Comparison of ENCODE assay signal across 9 cellular contexts in genomic region chr2:8515390-8515761, GRCh38.
A peak's percentile ranks its signal among the peaks of the same experiment; 100 is the strongest.
DNase-seq lines count a peak whose midpoint lies in the region; ATAC-seq and TF ChIP-seq lines count a peak whose summit lies in the region.
"Had no signal": no experiment of that assay in that cellular context is flagged by ENCODE, and none has a peak within 500 bp of the region (broad histone marks: within the 10 kb centered on the region; RNA-seq: fewer than 3 reads in every experiment).

No MANE protein-coding gene starts in this region.

- H3K4me1 ChIP-seq in KMS-11 (ENCODE audit: low read depth, poor library complexity, severe bottlenecking), result peaks cover 88% of the 10 kb centered on the region
- peaks cover 0 to 6% of the 10 kb centered on the region in 2 donors for H3K4me1 ChIP-seq in lung (ENCODE audit: control insufficient read depth in 2 of 2, insufficient read depth in 2 of 2, low read length in 2 of 2)
- H3K4me1 ChIP-seq in stomach, result peaks cover 0 to 13% (median 6%) of the 10 kb centered on the region in 4 donors

- peak overlapping the region; percentile 61 for H3K9ac ChIP-seq in KMS-11

- no peaks in the 10 kb centered on the region for H3K36me3 ChIP-seq in KMS-11 (ENCODE audit: insufficient read depth)
- H3K36me3 ChIP-seq in lung (ENCODE audit: control insufficient read depth in 2 of 2, insufficient read depth in 2 of 2, low read length in 2 of 2), result no peaks in the 10 kb centered on the region
- no peaks in the 10 kb centered on the region for H3K36me3 ChIP-seq in stomach
- H3K36me3 ChIP-seq: thoracic aorta had no signal

- no peak for TF ChIP-seq EP300 in stomach (IDR thresholded peaks at IDR 0.05)

- TF ChIP-seq CTCF in KMS-11 (conservative IDR thresholded peaks at IDR 0.05; ENCODE audit: low read depth, low read length) (no peak), lung (IDR thresholded peaks at IDR 0.05; ENCODE audit: control extremely low read depth, extremely low read depth) (no peak), stomach (IDR thresholded peaks at IDR 0.05) (no peak)

- peaks cover 0 to 3% of the 10 kb centered on the region in 2 donors for H3K9me3 ChIP-seq in lung (ENCODE audit: control insufficient read depth in 2 of 2, insufficient read depth in 1 of 2, low read length in 1 of 2)
- H3K9me3 ChIP-seq in stomach, result peaks cover 0 to 11% (median 5%) of the 10 kb centered on the region in 4 donors
- H3K9me3 ChIP-seq: thoracic aorta had no signal

- peak overlapping the region; percentile 87 for H3K4me2 ChIP-seq in KMS-11

- TF ChIP-seq POLR2A in stomach (IDR thresholded peaks at IDR 0.05), result no peak

- no peaks in the 10 kb centered on the region for H3K27me3 ChIP-seq in KMS-11 (ENCODE audit: insufficient read depth, low read depth)
- no peaks in the 10 kb centered on the region for H3K27me3 ChIP-seq in lung (ENCODE audit: control insufficient read depth, insufficient read depth)
- no peaks in the 10 kb centered on the region for H3K27me3 ChIP-seq in stomach

- 18 to 29% methylated on average over 7 of the region's 7 CpGs for WGBS in lung, 2 donors
- WGBS in stomach, 5 donors, result 47 to 68% (median 63%) methylated on average over 6 to 7 of the region's 7 CpGs

- peak overlapping the region; percentile 42; the same call in 1 of the 2 replicates for H2AFZ ChIP-seq in KMS-11 (ENCODE audit: low read depth)

- H3K79me2 ChIP-seq in KMS-11 (ENCODE audit: insufficient read depth, low read depth), result no peaks in the 10 kb centered on the region

- H4K20me1 ChIP-seq in KMS-11 (ENCODE audit: insufficient read depth), result no peaks in the 10 kb centered on the region

- DNase-seq in GF-D8 (lab: John Stamatoyannopoulos, UW) (peak; percentile 72), lung (ENCODE audit: low spot score) (no peak), stomach (peak; percentile 45), dedifferentiated amniotic fluid mesenchymal stem cell (ENCODE audit: extremely low spot score) (no peak), NCI-H146 (lab: John Stamatoyannopoulos, UW) (no peak)
- DNase-seq in activated CD8-positive, alpha-beta memory T cell treated with anti-CD3 and anti-CD28 coated beads for 24 hours, result peak; percentile 83

- H3K27ac ChIP-seq in KMS-11, result peak overlapping the region; percentile 80
- H3K27ac ChIP-seq in lung (ENCODE audit: low read depth in 1 of 2, low read length in 1 of 2), result no peak overlapping the region
- H3K27ac ChIP-seq in stomach, result peak overlapping the region in 4 of 5 donors; percentile 37 to 70 (median 58)
- H3K27ac ChIP-seq: thoracic aorta had no signal

- H3K4me3 ChIP-seq in KMS-11 (IDR thresholded peaks at IDR 0.05; ENCODE audit: insufficient read depth, low read depth, low read length) (peak overlapping the region; percentile 76), lung (no peak overlapping the region), stomach (no peak overlapping the region)
- H3K4me3 ChIP-seq: thoracic aorta had no signal

- ATAC-seq in GM21423 (IDR thresholded peaks at IDR 0.05; ENCODE audit: unreplicated experiment) (peak; percentile 59), lung (ENCODE audit: insufficient read depth, low FRiP score) (peak; percentile 60)

- intact Hi-C loops in stomach (cut with DNase I; ENCODE audit: low total_unique reads), result no loop called here

Comparison
In these comparisons a context has a peak if more than half of its experiments do, and no peak if none do; other contexts are left out.
1. DNase-seq: peak in GF-D8 (single experiment), activated CD8-positive, alpha-beta memory T cell treated with anti-CD3 and anti-CD28 coated beads for 24 hours (single experiment) and stomach (single experiment); none in lung (single experiment), dedifferentiated amniotic fluid mesenchymal stem cell (single experiment) and NCI-H146 (single experiment).
2. H3K27ac ChIP-seq: peak in KMS-11 (single experiment) and stomach (4 of 5); none in lung (0 of 2).